ENCODE assay signal across 9 cellular contexts in genomic region chr2:62140785-62141740, GRCh38. TPM values are rescaled to one million over a fixed set of nuclear protein-coding genes. Genes with fewer than 3 reads are reported as not detected.
A peak's percentile ranks its signal among the peaks of the same experiment; 100 is the strongest.
DNase-seq lines count a peak whose midpoint lies in the region; ATAC-seq and TF ChIP-seq lines count a peak whose summit lies in the region.
"Had no signal": no experiment of that assay in that cellular context is flagged by ENCODE, and none has a peak within 500 bp of the region (broad histone marks: within the 10 kb centered on the region; RNA-seq: fewer than 3 reads in every experiment).

No MANE protein-coding gene starts in this region.

- H3K9me3 Mint-ChIP-seq in endothelial cell (ENCODE audit: unreplicated experiment) (no peaks in the 10 kb centered on the region), GM23338 (no peaks in the 10 kb centered on the region)

- H3K36me3 Mint-ChIP-seq in endothelial cell (ENCODE audit: low read depth, unreplicated experiment) (no peaks in the 10 kb centered on the region), GM23338 (ENCODE audit: low read depth) (no peaks in the 10 kb centered on the region)

- H3K4me1 Mint-ChIP-seq in endothelial cell (ENCODE audit: unreplicated experiment) (peaks cover 10% of the 10 kb centered on the region), GM23338 (peaks cover 4% of the 10 kb centered on the region; the same call in 2 of the 3 replicates)

- H3K27ac Mint-ChIP-seq in endothelial cell (ENCODE audit: unreplicated experiment) (peak overlapping the region; percentile 44), GM23338 (no peak overlapping the region)

- H3K4me3 Mint-ChIP-seq in endothelial cell (ENCODE audit: unreplicated experiment) (no peak overlapping the region), GM23338 (no peak overlapping the region)

- TF ChIP-seq CTCF in endothelial cell (IDR thresholded peaks at IDR 0.05; ENCODE audit: unreplicated experiment) (no peak), GM23338 (conservative IDR thresholded peaks at IDR 0.05; ENCODE audit: low read depth in 2 of 2) (no peak)

- ATAC-seq in GM18858 (IDR thresholded peaks at IDR 0.05; ENCODE audit: unreplicated experiment) (peak; percentile 52), GM21529 (IDR thresholded peaks at IDR 0.05; ENCODE audit: unreplicated experiment) (peak; percentile 62), HG03354 (IDR thresholded peaks at IDR 0.05; ENCODE audit: poor library complexity, severe bottlenecking, unreplicated experiment) (peak; percentile 64), GM23338 (no peak)

- no peaks in the 10 kb centered on the region for H3K27me3 ChIP-seq in GM23338 (ENCODE audit: insufficient read depth)

- H3F3A ChIP-seq in GM23338 (replicated peaks; ENCODE audit: low read depth), result no peaks in the 10 kb centered on the region

- H4K20me1 ChIP-seq in GM23338 (replicated peaks; ENCODE audit: insufficient read depth), result no peaks in the 10 kb centered on the region

- H3K4me3 ChIP-seq in GM23338, result no peak overlapping the region

- H3K27ac ChIP-seq in GM23338 (ENCODE audit: low read depth), result no peak overlapping the region
- H3K27ac ChIP-seq: parathyroid adenoma had no signal

- DNase-seq in endothelial cell (ENCODE audit: low spot score), result no peak
- DNase-seq in effector CD8-positive, alpha-beta T cell (lab: John Stamatoyannopoulos, UW), result no peak
- DNase-seq in DMS 273 treated with DMSO at 0.1 percent for 48 hours (lab: John Stamatoyannopoulos, UW), result no peak
- no peak for DNase-seq in GM23338 (ENCODE audit: low spot score)
- DNase-seq: NCI-H2227 treated with DMSO at 0.1 percent for 48 hours had no signal

- no peak overlapping the region for H2AFZ ChIP-seq in GM23338
- H2AFZ ChIP-seq: parathyroid adenoma had no signal

- no peaks in the 10 kb centered on the region for H3K36me3 ChIP-seq in GM23338 (ENCODE audit: insufficient read depth)

- peaks cover 4% of the 10 kb centered on the region; the same call in 1 of the 2 replicates for H3K4me1 ChIP-seq in GM23338 (ENCODE audit: insufficient read depth)
- H3K4me1 ChIP-seq: parathyroid adenoma had no signal

- H3K27me3 Mint-ChIP-seq in endothelial cell (ENCODE audit: unreplicated experiment) (no peaks in the 10 kb centered on the region), GM23338 (ENCODE audit: insufficient read depth, low read depth, poor library complexity) (peaks cover 2% of the 10 kb centered on the region)

- H3K79me2 ChIP-seq in GM23338 (replicated peaks; ENCODE audit: insufficient read depth), result no peaks in the 10 kb centered on the region
- H3K79me2 ChIP-seq: parathyroid adenoma had no signal

- no peak overlapping the region for H3K4me2 ChIP-seq in GM23338

- H3K9me2 ChIP-seq in GM23338 (ENCODE audit: insufficient read depth), result peaks cover 6% of the 10 kb centered on the region; the same call in 1 of the 2 replicates

TF ChIP-seq in GM23338, 12 proteins besides CTCF, POLR2A, EP300 and RAD21 (continues in another document):
- TF ChIP-seq CREB1 (CRISPR knock-in tag; IDR thresholded peaks at IDR 0.05; ENCODE audit: low read depth) (no peak), ZNF331 (CRISPR knock-in tag; IDR thresholded peaks at IDR 0.05; ENCODE audit: low read depth) (no peak), JUNB (IDR thresholded peaks at IDR 0.05; ENCODE audit: unreplicated experiment) (no peak), NANOG (IDR thresholded peaks at IDR 0.05; ENCODE audit: borderline replicate concordance) (no peak), POLR2AphosphoS5 (IDR thresholded peaks at IDR 0.05; ENCODE audit: low read depth) (no peak), EZH2 (IDR thresholded peaks at IDR 0.05; ENCODE audit: low read depth, unreplicated experiment) (no peak), REST (IDR thresholded peaks at IDR 0.05; ENCODE audit: unreplicated experiment) (no peak), ZNF462 (CRISPR knock-in tag; IDR thresholded peaks at IDR 0.05) (no peak), EZH2phosphoT487 (IDR thresholded peaks at IDR 0.05; ENCODE audit: unreplicated experiment) (no peak), STAT1 (IDR thresholded peaks at IDR 0.05; ENCODE audit: unreplicated experiment) (no peak), ZNF114 (CRISPR knock-in tag; IDR thresholded peaks at IDR 0.05) (no peak)

RNA-seq across cellular contexts. Expression of gene B3GNT2, which starts 54.9 kb away (rescaled TPM):
- 53.1 TPM for total RNA-seq in endothelial cell (ENCODE audit: unreplicated experiment)
- total RNA-seq in GM23338 (2014; rRNA removed; shearing (Covaris generic)), result 70.4 and 73.1 TPM in 2 replicates
- polyA plus RNA-seq in GM23338 (2016; fragmentation: Nextera tagmentation; extraction: Ambion mirVana), result 32.3 and 35.5 TPM in 2 replicates
